Comparison of ENCODE assay signal across 8 cellular contexts in genomic region chr1:145964328-145965118, GRCh38. TPM values are rescaled to one million over a fixed set of nuclear protein-coding genes. Genes with fewer than 3 reads are reported as not detected.
DNase-seq lines count a peak whose midpoint lies in the region; FAIRE-seq and TF ChIP-seq lines count a peak whose summit lies in the region.

Gene ANKRD34A, minus strand, starts transcription at chr1:145964575. Its CDS starts 2,816 bp downstream, at chr1:145961759.
A gene with protein sequence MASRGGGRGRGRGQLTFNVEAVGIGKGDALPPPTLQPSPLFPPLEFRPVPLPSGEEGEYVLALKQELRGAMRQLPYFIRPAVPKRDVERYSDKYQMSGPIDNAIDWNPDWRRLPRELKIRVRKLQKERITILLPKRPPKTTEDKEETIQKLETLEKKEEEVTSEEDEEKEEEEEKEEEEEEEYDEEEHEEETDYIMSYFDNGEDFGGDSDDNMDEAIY (plus strand): TSS chr1:145964690. CDS start chr1:145974866, 10,176 bp downstream.

- H2BK20ac ChIP-seq in H9 (ENCODE audit: low read depth, low read length, poor library complexity, severe bottlenecking): no peak within 1 kb of the TSS

- H3K79me2 ChIP-seq in H9 (ENCODE audit: insufficient read depth, low read length): no peaks in the 10 kb centered on the region

- H3K18ac ChIP-seq in H9 (ENCODE audit: insufficient read length, low read depth, low read length): no peak within 1 kb of the TSS

- peaks cover 46% of the 10 kb centered on the region for H3K27me3 Mint-ChIP-seq in H9 (ENCODE audit: low read depth)

- H3K14ac ChIP-seq in H9 (ENCODE audit: insufficient read depth, low read length): no peak within 1 kb of the TSS

- no peaks in the 10 kb centered on the region for H3K79me1 ChIP-seq in H9 (ENCODE audit: insufficient read depth, low read depth, low read length, poor library complexity, severe bottlenecking)

- no peak within 1 kb of the TSS for H3K4ac ChIP-seq in H9 (ENCODE audit: low read depth, low read length)

- no peaks in the 10 kb centered on the region for H3K9me3 ChIP-seq in H9 (ENCODE audit: control insufficient read depth, low read depth, low read length)
- H3K9me3 ChIP-seq in neuron (ENCODE audit: low read length): peaks cover 4% of the 10 kb centered on the region

- no peak within 1 kb of the TSS for H2BK15ac ChIP-seq in H9 (ENCODE audit: low read depth, low read length)

- no peak within 1 kb of the TSS for H4K5ac ChIP-seq in H9 (ENCODE audit: insufficient read length, low read depth, low read length)

- WGBS in H9 (ENCODE audit: extremely low coverage, insufficient read length, low lambda C conversion rate): no CpG with 5 or more reads among the region's 37 CpGs

- peak within 1 kb of the TSS; percentile 78 to 92 for H3K4me3 Mint-ChIP-seq in H9

- H3K23me2 ChIP-seq in H9 (ENCODE audit: insufficient read length, low read depth, low read length, poor library complexity, severe bottlenecking): peaks cover 27% of the 10 kb centered on the region

- peak within 1 kb of the TSS; percentile 72 for H2AFZ ChIP-seq in H9 (ENCODE audit: low read length)
- peak within 1 kb of the TSS; percentile 77 for H2AFZ ChIP-seq in neuron (ENCODE audit: low read depth, low read length)

- H3K27ac ChIP-seq in H9 (ENCODE audit: insufficient read length, low read depth, low read length): no peak within 1 kb of the TSS

- no peak within 1 kb of the TSS for H2BK12ac ChIP-seq in H9 (ENCODE audit: insufficient read length, low read depth, low read length)

- H3K9ac ChIP-seq in H9 (ENCODE audit: extremely low read depth, insufficient read length, low read length): peak within 1 kb of the TSS; percentile 17

- peak within 1 kb of the TSS; percentile 75 for H3K4me2 ChIP-seq in H9 (ENCODE audit: insufficient read depth, insufficient read length, low read length)

- peaks cover 3% of the 10 kb centered on the region in 2 experiments; a peak in 3 of 5 replicates for H3K9me3 Mint-ChIP-seq in H9

- H3T11ph ChIP-seq in H9 (ENCODE audit: low read length): no peak within 1 kb of the TSS

- peak within 1 kb of the TSS; percentile 92 for H3K4me3 ChIP-seq in neuron (ENCODE audit: low read length)

- H3K23ac ChIP-seq in H9 (ENCODE audit: insufficient read length, low read depth, low read length): no peak within 1 kb of the TSS

- no peak within 1 kb of the TSS for H4K91ac ChIP-seq in H9 (ENCODE audit: insufficient read length, low read depth, low read length)

- H4K20me1 ChIP-seq in H9 (ENCODE audit: control insufficient read depth, insufficient read depth, insufficient read length): no peaks in the 10 kb centered on the region

- H3K4me1 ChIP-seq in H9 (ENCODE audit: insufficient read depth, low read length): peaks cover 2% of the 10 kb centered on the region; the same call in 1 of the 2 replicates
- peaks cover 39% of the 10 kb centered on the region for H3K4me1 ChIP-seq in neuron (ENCODE audit: insufficient read depth, low read length)

- no peak within 1 kb of the TSS for H2BK120ac ChIP-seq in H9 (ENCODE audit: low read depth, low read length, poor library complexity, severe bottlenecking)

- peak; percentile 98 for DNase-seq in H9
- peak; percentile 98 for DNase-seq in M059J (ENCODE audit: low read depth)
- peak; percentile 98 for DNase-seq in SHP77 treated with DMSO at 0.1 percent for 48 hours (lab: John Stamatoyannopoulos, UW)
- DNase-seq in activated gamma-delta T cell (lab: John Stamatoyannopoulos, UW): peak; percentile 39
- peak; percentile 90 for DNase-seq in foreskin melanocyte
- peak; percentile 93 for DNase-seq in stromal cell of bone marrow (ENCODE audit: low read depth)

- no peaks in the 10 kb centered on the region for H3K36me3 ChIP-seq in neuron (ENCODE audit: insufficient read depth, low read length)

- no peak within 1 kb of the TSS for H2AK5ac ChIP-seq in H9 (ENCODE audit: insufficient read length, low read length)

- H3K27ac Mint-ChIP-seq in H9: peak within 1 kb of the TSS in 1 of 3 experiments; percentile 90; a peak in 2 of 7 replicates

- peaks cover 0 to 2% (median 0%) of the 10 kb centered on the region in 3 experiments; a peak in 2 of 7 replicates for H3K36me3 Mint-ChIP-seq in H9 (ENCODE audit: insufficient read depth in 1 of 3, low read depth in 3 of 3)

- H3K56ac ChIP-seq in H9 (ENCODE audit: insufficient read length, low read depth, low read length): no peak within 1 kb of the TSS

- H3K4me1 Mint-ChIP-seq in H9: peaks cover 26 to 35% of the 10 kb centered on the region in 2 experiments

- no peak within 1 kb of the TSS for H4K8ac ChIP-seq in H9 (replicated peaks; ENCODE audit: insufficient read length, low read depth, low read length)

- no peak for TF ChIP-seq CTCF in H9 (conservative IDR thresholded peaks at IDR 0.05)

- H3K27me3 ChIP-seq in H9 (ENCODE audit: insufficient read depth, low read length) (peaks cover 30% of the 10 kb centered on the region), neuron (ENCODE audit: insufficient read depth, low read length) (no peaks in the 10 kb centered on the region)

- peak; percentile 98 for FAIRE-seq in G401.6 (lab: Jason Lieb, UNC)

- H2BK5ac ChIP-seq in H9 (ENCODE audit: insufficient read length, low read length): no peak within 1 kb of the TSS

RNA-seq across cellular contexts. Expression of gene ANKRD34A, which starts in this region (rescaled TPM):
- 0.20 and 0.39 TPM in 2 replicates for total RNA-seq in H9 (2021)
- 0.59 and 1.7 TPM in 2 replicates for total RNA-seq in M059J (2014; rRNA removed; shearing (Covaris generic))

RNA-seq across cellular contexts. Expression of the second gene that starts in this region (rescaled TPM):
- total RNA-seq in H9 (2021): 6.0 and 7.9 TPM in 2 replicates
- 23.1 and 28.9 TPM in 2 replicates for total RNA-seq in M059J (2014; rRNA removed; shearing (Covaris generic))

Comparison
In these comparisons a context has a peak if more than half of its experiments do, and no peak if none do; other contexts are left out.
1. DNase-seq: peak in every context shown above with its lines; median percentile 98 in H9; 98 in M059J; 98 in SHP77 treated with DMSO at 0.1 percent for 48 hours; 93 in stromal cell of bone marrow; 90 in foreskin melanocyte; 39 in activated gamma-delta T cell.